Comparison of ENCODE assay signal across 17 cellular contexts in genomic region chr17:2889256-2889655, GRCh38.
"Had no signal": no experiment of that assay in that cellular context is flagged by ENCODE, and none has a peak within 500 bp of the region (broad histone marks: within the 10 kb centered on the region; RNA-seq: fewer than 3 reads in every experiment).

No MANE protein-coding gene starts in this region.

- H3K36me3 Mint-ChIP-seq: activated CD8-positive, alpha-beta memory T cell treated with anti-CD3 and anti-CD28 coated beads, Interleukin-2, amount 10 ng/mL, durations not matched to agents 7 days and 5 days had no signal

- H3K27ac Mint-ChIP-seq: activated CD4-positive, alpha-beta memory T cell treated with anti-CD3 and anti-CD28 coated beads for 36 hours; activated CD8-positive, alpha-beta memory T cell treated with anti-CD3 and anti-CD28 coated beads, Interleukin-2, amount 10 ng/mL, durations not matched to agents 7 days and 5 days; activated naive CD4-positive, alpha-beta T cell treated with anti-CD3 and anti-CD28 coated beads, Interleukin-2, amount 50 U/mL, for 24 hours; naive thymus-derived CD8-positive, alpha-beta T cell had no signal

- H3K9me3 ChIP-seq: adrenal gland, esophagus squamous epithelium, tibial artery, vagina had no signal

- DNase-seq: activated CD4-positive, alpha-beta memory T cell treated with anti-CD3 and anti-CD28 coated beads for 36 hours; activated CD8-positive, alpha-beta memory T cell treated with anti-CD3 and anti-CD28 coated beads, Interleukin-2, amount 10 ng/mL, durations not matched to agents 7 days and 5 days; activated effector memory CD4-positive, alpha-beta T cell treated with Interleukin-2 at 50 U/mL for 16 hours; activated T-cell treated with anti-CD3 and anti-CD28 coated beads, Interleukin-2, amount 50 U/mL, for 1 hour; adrenal gland; esophagus squamous epithelium; hippocampal formation; mesenchymal stem cell; naive thymus-derived CD8-positive, alpha-beta T cell; nucleus accumbens; posterior cingulate gyrus; stimulated activated CD4-positive, alpha-beta T cell treated with anti-CD3 and anti-CD28 coated beads, Interleukin-2, amount 100 ng/mL, for 48 hours; T1000; tibial artery had no signal

- H3K4me1 Mint-ChIP-seq: activated CD8-positive, alpha-beta memory T cell treated with anti-CD3 and anti-CD28 coated beads, Interleukin-2, amount 10 ng/mL, durations not matched to agents 7 days and 5 days had no signal

- ATAC-seq: activated CD8-positive, alpha-beta memory T cell treated with anti-CD3 and anti-CD28 coated beads, Interleukin-2, amount 10 ng/mL, durations not matched to agents 7 days and 5 days; naive thymus-derived CD8-positive, alpha-beta T cell; stimulated activated memory B cell treated with anti-CD40 and anti-IgM and Interleukin-4, amounts not matched to agents 10 μg/mL and 1 μg/mL and 100 μg/mL, for 72 hours had no signal

- H3K27ac ChIP-seq: adrenal gland, esophagus squamous epithelium, tibial artery, vagina had no signal

- H3K4me3 ChIP-seq: adrenal gland, esophagus squamous epithelium, tibial artery, vagina had no signal

- H3K4me3 Mint-ChIP-seq: activated CD4-positive, alpha-beta memory T cell treated with anti-CD3 and anti-CD28 coated beads for 36 hours; activated CD8-positive, alpha-beta memory T cell treated with anti-CD3 and anti-CD28 coated beads, Interleukin-2, amount 10 ng/mL, durations not matched to agents 7 days and 5 days; activated naive CD4-positive, alpha-beta T cell treated with anti-CD3 and anti-CD28 coated beads, Interleukin-2, amount 50 U/mL, for 24 hours; naive thymus-derived CD8-positive, alpha-beta T cell; stimulated activated memory B cell treated with anti-CD40 and anti-IgM and Interleukin-4, amounts not matched to agents 10 μg/mL and 1 μg/mL and 100 μg/mL, for 72 hours had no signal

- H3K27me3 Mint-ChIP-seq: activated CD4-positive, alpha-beta memory T cell treated with anti-CD3 and anti-CD28 coated beads for 36 hours; activated CD8-positive, alpha-beta memory T cell treated with anti-CD3 and anti-CD28 coated beads, Interleukin-2, amount 10 ng/mL, durations not matched to agents 7 days and 5 days; activated naive CD4-positive, alpha-beta T cell treated with anti-CD3 and anti-CD28 coated beads, Interleukin-2, amount 50 U/mL, for 24 hours; naive thymus-derived CD8-positive, alpha-beta T cell; stimulated activated memory B cell treated with anti-CD40 and anti-IgM and Interleukin-4, amounts not matched to agents 10 μg/mL and 1 μg/mL and 100 μg/mL, for 72 hours had no signal

- H3K9me3 Mint-ChIP-seq: activated CD4-positive, alpha-beta memory T cell treated with anti-CD3 and anti-CD28 coated beads for 36 hours; activated naive CD4-positive, alpha-beta T cell treated with anti-CD3 and anti-CD28 coated beads, Interleukin-2, amount 50 U/mL, for 24 hours; stimulated activated memory B cell treated with anti-CD40 and anti-IgM and Interleukin-4, amounts not matched to agents 10 μg/mL and 1 μg/mL and 100 μg/mL, for 72 hours had no signal

- H3K27me3 ChIP-seq: adrenal gland, esophagus squamous epithelium, tibial artery, vagina had no signal

- H3K4me1 ChIP-seq: tibial artery, vagina had no signal

- H3K36me3 ChIP-seq: adrenal gland, esophagus squamous epithelium, tibial artery, vagina had no signal
